Comparison of ENCODE assay signal across 1 cellular context in genomic region chr4:153249199-153250154, GRCh38.
A peak's percentile ranks its signal among the peaks of the same experiment; 100 is the strongest.
TF ChIP-seq lines count a peak whose summit lies in the region.

No MANE protein-coding gene starts in this region.

TF ChIP-seq in HepG2, 621 proteins besides CTCF, POLR2A, EP300 and RAD21 (continued from another document and continues in another):
- TF ChIP-seq ZBTB40 (IDR thresholded peaks at IDR 0.05) = no peak
- TF ChIP-seq ZBTB40 (CRISPR knock-in tag; IDR thresholded peaks at IDR 0.05) = no peak
- TF ChIP-seq HMGXB3 (CRISPR knock-in tag; IDR thresholded peaks at IDR 0.05; ENCODE audit: borderline replicate concordance) = no peak
- no peak for TF ChIP-seq KLF9 (CRISPR knock-in tag; IDR thresholded peaks at IDR 0.05; ENCODE audit: low read depth)
- peak; percentile 75 for TF ChIP-seq RFX3 (CRISPR knock-in tag; IDR thresholded peaks at IDR 0.05)
- no peak for TF ChIP-seq BRCA1 (CRISPR knock-in tag; IDR thresholded peaks at IDR 0.05)
- peak; percentile 31 for TF ChIP-seq AGO2 (optimal IDR thresholded peaks at IDR 0.05; ENCODE audit: low read depth, low read length)
- TF ChIP-seq SOX6 (IDR thresholded peaks at IDR 0.05) = no peak
- TF ChIP-seq SOX6 (CRISPR knock-in tag; IDR thresholded peaks at IDR 0.05) = 0 out of 2 replicates have a peak, but pooled peaks have one; percentile 35
- TF ChIP-seq ZNF44 (CRISPR knock-in tag; IDR thresholded peaks at IDR 0.05) = no peak
- no peak for TF ChIP-seq PAXIP1 (CRISPR knock-in tag; conservative IDR thresholded peaks at IDR 0.05)
- TF ChIP-seq MEF2D (CRISPR knock-in tag; IDR thresholded peaks at IDR 0.05) = no peak
- TF ChIP-seq FOXK1 (CRISPR knock-in tag; IDR thresholded peaks at IDR 0.05; ENCODE audit: borderline replicate concordance, low read depth) = no peak
- TF ChIP-seq ZNF570 (CRISPR knock-in tag; IDR thresholded peaks at IDR 0.05; ENCODE audit: borderline replicate concordance) = no peak
- no peak for TF ChIP-seq DMTF1 (CRISPR knock-in tag; IDR thresholded peaks at IDR 0.05)
- no peak for TF ChIP-seq AKNA (CRISPR knock-in tag; IDR thresholded peaks at IDR 0.05; ENCODE audit: borderline replicate concordance)
- TF ChIP-seq HMGXB4 (CRISPR knock-in tag; IDR thresholded peaks at IDR 0.05; ENCODE audit: borderline replicate concordance in 1 of 2, low read depth in 1 of 2) = peak in 1 of 2 experiments; percentile 53; a peak in 1 of 4 replicates
- no peak for TF ChIP-seq ZNF296 (CRISPR knock-in tag; conservative IDR thresholded peaks at IDR 0.05)
- TF ChIP-seq TCF7 (IDR thresholded peaks at IDR 0.05; ENCODE audit: low read depth) = no peak
- TF ChIP-seq ZNF580 (CRISPR knock-in tag; IDR thresholded peaks at IDR 0.05; ENCODE audit: borderline replicate concordance, low read depth) = no peak
- TF ChIP-seq PPARG (CRISPR knock-in tag; conservative IDR thresholded peaks at IDR 0.05) = no peak
- TF ChIP-seq ZNF354B (CRISPR knock-in tag; IDR thresholded peaks at IDR 0.05) = no peak
- TF ChIP-seq ZNF781 (CRISPR knock-in tag; IDR thresholded peaks at IDR 0.05; ENCODE audit: borderline replicate concordance, not compliant biosample characterization) = no peak
- TF ChIP-seq ZNF550 (CRISPR knock-in tag; IDR thresholded peaks at IDR 0.05; ENCODE audit: borderline replicate concordance) = no peak
- no peak for TF ChIP-seq ZNF629 (CRISPR knock-in tag; conservative IDR thresholded peaks at IDR 0.05)
